Comparison of ENCODE assay signal across 8 cellular contexts in genomic region chr6:152301021-152301805, GRCh38.
DNase-seq lines count a peak whose midpoint lies in the region; ATAC-seq and FAIRE-seq lines count a peak whose summit lies in the region.

No MANE protein-coding gene starts in this region.

- POLR2A ChIA-PET in CD4-positive, alpha-beta memory T cell (lab: Charles Lee; ENCODE audit: partially characterized antibody) = interaction anchor here (0.7 to 2.7 kb wide), 20 partner anchors 9 to 911 kb away, joined by 3 to 34 read pairs (median 4); partner anchors contain the start of genes FBXO5 and ZBTB2

- no peak for DNase-seq in CD4-positive, alpha-beta memory T cell
- DNase-seq in caudate nucleus (lab: John Stamatoyannopoulos, UW) = no peak
- no peak for DNase-seq in GDM1 (lab: John Stamatoyannopoulos, UW)
- no peak for DNase-seq in ecto neural progenitor cell (ENCODE audit: low spot score)
- DNase-seq in frontal cortex (ENCODE audit: low spot score in 2 of 2) = no peak

- H3K27ac ChIP-seq in CD4-positive, alpha-beta memory T cell (ENCODE audit: low read depth, low read length) = peak overlapping the region; percentile 87
- peak overlapping the region; percentile 49 for H3K27ac ChIP-seq in HUES48 (ENCODE audit: low read depth, low read length)
- H3K27ac ChIP-seq in caudate nucleus (ENCODE audit: low read depth, low read length) = peak overlapping the region; percentile 94
- H3K27ac ChIP-seq in mesodermal cell (ENCODE audit: low read depth, low read length, severe bottlenecking) = peak overlapping the region; percentile 87

- no peak overlapping the region for H3K9ac ChIP-seq in HUES48 (ENCODE audit: low read depth, low read length)

- H3K9me3 ChIP-seq in CD4-positive, alpha-beta memory T cell (ENCODE audit: control insufficient read depth in 1 of 2, low read length in 2 of 2) = no peaks in the 10 kb centered on the region
- H3K9me3 ChIP-seq in HUES48 (ENCODE audit: control insufficient read depth, insufficient read depth, low read length) (no peaks in the 10 kb centered on the region), mesodermal cell (ENCODE audit: control insufficient read depth, low read length) (no peaks in the 10 kb centered on the region)

- WGBS in mesodermal cell (ENCODE audit: insufficient coverage in 2 of 2), 2 experiments = 11 to 15% methylated on average over 5 to 6 of the region's 9 CpGs

- H3K4me1 Mint-ChIP-seq in CD4-positive, alpha-beta memory T cell = peaks cover 32 to 53% (median 42%) of the 10 kb centered on the region in 4 donors

- ATAC-seq in GM21381 (IDR thresholded peaks at IDR 0.05; ENCODE audit: unreplicated experiment) = peak; percentile 25

- H3K9me3 Mint-ChIP-seq in CD4-positive, alpha-beta memory T cell = no peaks in the 10 kb centered on the region

- CTCF ChIA-PET in CD4-positive, alpha-beta memory T cell (lab: Charles Lee; ENCODE audit: partially characterized antibody) = interaction anchor here (0.7 to 8.9 kb wide), 22 partner anchors 9 to 647 kb away, joined by 3 to 187 read pairs (median 4); no protein-coding TSS in a partner anchor

- H3K4me3 ChIP-seq in CD4-positive, alpha-beta memory T cell (ENCODE audit: low read length in 2 of 2) = peak overlapping the region; percentile 78 to 85
- H3K4me3 ChIP-seq in HUES48 (ENCODE audit: low read depth, low read length) (peak overlapping the region; percentile 77), mesodermal cell (ENCODE audit: extremely low read depth, insufficient read depth, low read length, poor library complexity, severe bottlenecking) (peak overlapping the region; percentile 53)

- intact Hi-C loops in CD4-positive, alpha-beta memory T cell (cut with micrococcal nuclease) = loop anchor here (5.0 kb wide), 2 partner anchors 681 to 909 kb away; partner anchors contain the start of genes FBXO5 and ZBTB2

- H3K27ac Mint-ChIP-seq in CD4-positive, alpha-beta memory T cell = peak overlapping the region; percentile 95 to 100 (median 98)

- peaks cover 9 to 24% of the 10 kb centered on the region in 2 donors for H3K36me3 Mint-ChIP-seq in CD4-positive, alpha-beta memory T cell

- H3K4me1 ChIP-seq in CD4-positive, alpha-beta memory T cell (ENCODE audit: insufficient read depth, low read length) = peaks cover 45% of the 10 kb centered on the region
- H3K4me1 ChIP-seq in HUES48 (ENCODE audit: control insufficient read depth, insufficient read depth, low read length) (peaks cover 16% of the 10 kb centered on the region), mesodermal cell (ENCODE audit: control insufficient read depth, insufficient read depth, low read length, poor library complexity, severe bottlenecking) (peaks cover 3% of the 10 kb centered on the region)

- peak overlapping the region; percentile 99 to 100 (median 100) for H3K4me3 Mint-ChIP-seq in CD4-positive, alpha-beta memory T cell

- H3K36me3 ChIP-seq in CD4-positive, alpha-beta memory T cell (ENCODE audit: insufficient read depth, low read length) = no peaks in the 10 kb centered on the region
- H3K36me3 ChIP-seq in HUES48 (ENCODE audit: control insufficient read depth, insufficient read depth, low read length) = no peaks in the 10 kb centered on the region
- no peaks in the 10 kb centered on the region for H3K36me3 ChIP-seq in mesodermal cell (ENCODE audit: control insufficient read depth, insufficient read depth, low read length)

- H3K27me3 Mint-ChIP-seq in CD4-positive, alpha-beta memory T cell = no peaks in the 10 kb centered on the region

- H3K27me3 ChIP-seq in CD4-positive, alpha-beta memory T cell (ENCODE audit: insufficient read depth, low read length) = no peaks in the 10 kb centered on the region
- H3K27me3 ChIP-seq in HUES48 (ENCODE audit: control insufficient read depth, insufficient read depth, low read length) = no peaks in the 10 kb centered on the region

- no peak for FAIRE-seq in frontal cortex (lab: Jason Lieb, UNC)
